14 cellular contexts compared by ENCODE assay signal in genomic region chr15:40803688-40804087, GRCh38. TPM values are rescaled to one million over a fixed set of nuclear protein-coding genes. Genes with fewer than 3 reads are reported as not detected.
"Had no signal": no experiment of that assay in that cellular context is flagged by ENCODE, and none has a peak within 500 bp of the region (broad histone marks: within the 10 kb centered on the region; RNA-seq: fewer than 3 reads in every experiment).

No MANE protein-coding gene starts in this region.

- ATAC-seq: heart left ventricle; left lung; natural killer cell treated with Interleukin-12 subunit alpha and Interleukin-12 subunit beta and Interleukin-15 and Interleukin-18, amount 100 ng/mL, for 72 hours; stimulated activated naive CD8-positive, alpha-beta T cell treated with anti-CD3 and anti-CD28 coated beads, Interleukin-15, Interleukin-2, amounts not matched to agents 100 U/mL and 50 U/mL, for 24 hours had no signal

- H3K9me3 ChIP-seq: heart left ventricle, left lung, suprapubic skin had no signal

- H3K27me3 ChIP-seq: heart left ventricle, left lung, suprapubic skin had no signal

- DNase-seq: activated effector memory CD4-positive, alpha-beta T cell treated with Interleukin-2 at 50 U/mL for 16 hours; activated naive CD8-positive, alpha-beta T cell treated with anti-CD3 and anti-CD28 coated beads for 36 hours; activated T-cell treated with anti-CD3 and anti-CD28 coated beads, Interleukin-2, amount 50 U/mL, for 24 hours; heart left ventricle; islet precursor cell; occipital lobe; stimulated activated CD4-positive, alpha-beta T cell treated with anti-CD3 and anti-CD28 coated beads, Interleukin-12 subunit alpha, Interleukin-12 subunit beta, amount 100 ng/mL, for 4 hours; stimulated activated naive CD8-positive, alpha-beta T cell treated with anti-CD3 and anti-CD28 coated beads, Interleukin-15, Interleukin-2, amounts not matched to agents 100 U/mL and 50 U/mL, for 24 hours had no signal

- H3K4me3 ChIP-seq: heart left ventricle, left lung, suprapubic skin had no signal

- H3K27ac ChIP-seq: heart left ventricle, left lung, suprapubic skin had no signal

RNA-seq across cellular contexts. Expression of gene PPP1R14D, which starts 24.8 kb away (rescaled TPM):
- total RNA-seq: activated naive CD8-positive, alpha-beta T cell treated with anti-CD3 and anti-CD28 coated beads for 36 hours; fibroblast of lung; frontal cortex; heart left ventricle; natural killer cell treated with Interleukin-12 subunit alpha and Interleukin-12 subunit beta and Interleukin-15 and Interleukin-18, amount 100 ng/mL, for 72 hours; occipital lobe; suprapubic skin; T-helper 2 cell treated with Interferon-gamma antibody and Interleukin-4, amounts not matched to agents 100 ng/mL and 5 ng/mL, for 36 hours had no signal

RNA-seq across cellular contexts. Expression of gene C15orf62, which starts 33.9 kb away (rescaled TPM):
- total RNA-seq: frontal cortex, occipital lobe had no signal
